Comparison of ENCODE assay signal across 13 cellular contexts in the genomic region with DNA sequence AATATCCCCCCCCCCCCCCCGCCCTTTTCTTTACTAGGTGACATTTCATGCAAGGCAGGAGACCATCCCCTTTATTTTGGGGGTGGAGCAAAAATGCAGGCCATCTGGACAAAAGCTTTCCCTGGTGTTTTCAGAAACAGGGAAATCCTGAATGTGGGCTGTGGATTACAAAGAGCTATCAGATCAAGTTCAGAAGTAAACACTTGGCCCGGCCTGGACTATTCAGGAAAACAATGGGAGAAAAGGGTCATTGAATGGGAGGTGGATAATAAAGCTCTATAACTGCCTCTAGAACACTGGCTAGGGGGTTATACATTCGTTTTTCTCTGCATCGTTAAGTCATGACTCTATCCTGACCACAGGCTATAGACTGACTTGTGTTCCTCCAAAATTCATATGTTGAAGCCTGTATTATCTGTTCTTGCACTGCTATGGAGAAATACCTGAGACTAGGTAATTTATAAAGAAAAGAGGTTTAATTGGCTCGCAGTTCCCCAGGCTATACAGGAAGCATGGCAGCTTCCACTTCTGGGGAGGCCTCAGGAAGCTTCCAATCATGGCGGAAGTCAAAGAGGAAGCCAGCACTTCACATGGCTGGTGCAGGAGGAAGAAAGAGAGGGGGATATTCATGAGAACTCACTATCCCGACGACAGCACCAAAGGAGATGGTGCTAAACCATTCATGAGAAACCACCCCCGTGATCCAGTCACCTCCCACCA.
DNase-seq lines count a peak whose midpoint lies in the region; ATAC-seq and TF ChIP-seq lines count a peak whose summit lies in the region.
"Had no signal": no experiment of that assay in that cellular context is flagged by ENCODE, and none has a peak within 500 bp of the region (broad histone marks: within the 10 kb centered on the region; RNA-seq: fewer than 3 reads in every experiment).

No MANE protein-coding gene starts in this region.

- TF ChIP-seq CTCF in lower lobe of right lung (IDR thresholded peaks at IDR 0.05) (no peak), suprapubic skin (IDR thresholded peaks at IDR 0.05) (no peak)

- TF ChIP-seq EP300 in suprapubic skin (IDR thresholded peaks at IDR 0.05) = no peak

- H3K36me3 ChIP-seq in BLaER1 treated with 17β-estradiol and CSF1 and Interleukin-3, amounts not matched to agents 10 nM and 100 nM = peaks cover 0 to 17% (median 0%) of the 10 kb centered on the region in 11 experiments; a peak in 5 of 22 replicates
- H3K36me3 ChIP-seq in lower lobe of right lung (no peaks in the 10 kb centered on the region), suprapubic skin (no peaks in the 10 kb centered on the region)
- H3K36me3 ChIP-seq: cardiac muscle cell had no signal

- H3K4me2 ChIP-seq in BLaER1 treated with 17β-estradiol and CSF1 and Interleukin-3, amounts not matched to agents 10 nM and 100 nM = peak overlapping the region; percentile 4 to 69 (median 53); a peak in 21 of 22 replicates

- no peak overlapping the region for H3K4me3 ChIP-seq in BLaER1 treated with 17β-estradiol and CSF1 and Interleukin-3, amounts not matched to agents 10 nM and 100 nM
- peak overlapping the region; percentile 17 for H3K4me3 ChIP-seq in lower lobe of right lung
- H3K4me3 ChIP-seq in suprapubic skin = no peak overlapping the region
- H3K4me3 ChIP-seq: cardiac muscle cell, SK-N-MC had no signal

- intact Hi-C loops in lower lobe of right lung (cut with DNase I) = no loop called here

- H3K27me3 ChIP-seq in BLaER1 treated with 17β-estradiol and CSF1 and Interleukin-3, amounts not matched to agents 10 nM and 100 nM = no peaks in the 10 kb centered on the region
- no peaks in the 10 kb centered on the region for H3K27me3 ChIP-seq in lower lobe of right lung (ENCODE audit: low read depth)
- peaks cover 3% of the 10 kb centered on the region for H3K27me3 ChIP-seq in suprapubic skin
- H3K27me3 ChIP-seq: cardiac muscle cell had no signal

- WGBS in suprapubic skin = 62% methylated on average over 9 of the region's 9 CpGs

- no peak for ATAC-seq in lower lobe of right lung

- H3K9me3 ChIP-seq in BLaER1 treated with 17β-estradiol and CSF1 and Interleukin-3, amounts not matched to agents 10 nM and 100 nM (replicated peaks in 1 of 11) = peaks cover 7 to 28% (median 13%) of the 10 kb centered on the region in 11 experiments; a peak in 20 of 22 replicates
- H3K9me3 ChIP-seq in lower lobe of right lung (no peaks in the 10 kb centered on the region), suprapubic skin (no peaks in the 10 kb centered on the region)

- DNase-seq in DMS53 treated with DMSO at 0.1 percent for 48 hours (lab: John Stamatoyannopoulos, UW; ENCODE audit: unreplicated experiment) = peak; percentile 95
- peak; percentile 96 for DNase-seq in NCI-H748 (lab: John Stamatoyannopoulos, UW; ENCODE audit: unreplicated experiment)
- no peak for DNase-seq in lower lobe of right lung
- no peak for DNase-seq in GOT3 (lab: John Stamatoyannopoulos, UW)
- DNase-seq in AML-193 (lab: John Stamatoyannopoulos, UW) = no peak
- DNase-seq in suprapubic skin (ENCODE audit: low spot score in 2 of 2) = no peak
- DNase-seq in SHP77 treated with DMSO at 0.1 percent for 48 hours (lab: John Stamatoyannopoulos, UW) = no peak
- DNase-seq: GF-D8, naive B cell had no signal

- H3K9ac ChIP-seq in BLaER1 treated with 17β-estradiol and CSF1 and Interleukin-3, amounts not matched to agents 10 nM and 100 nM = peak overlapping the region in 6 of 11 experiments; percentile 11 to 36 (median 25); a peak in 6 of 22 replicates

- no peaks in the 10 kb centered on the region for H4K20me1 ChIP-seq in BLaER1 treated with 17β-estradiol and CSF1 and Interleukin-3, amounts not matched to agents 10 nM and 100 nM

- no peak for TF ChIP-seq POLR2A in suprapubic skin (IDR thresholded peaks at IDR 0.05)

- H3K27ac ChIP-seq in BLaER1 treated with 17β-estradiol and CSF1 and Interleukin-3, amounts not matched to agents 10 nM and 100 nM = peak overlapping the region in 10 of 11 experiments; percentile 1 to 67 (median 57); a peak in 17 of 22 replicates
- no peak overlapping the region for H3K27ac ChIP-seq in lower lobe of right lung
- H3K27ac ChIP-seq in suprapubic skin = no peak overlapping the region
- H3K27ac ChIP-seq: cardiac muscle cell, HL-60, SK-N-MC had no signal

- peaks cover 19 to 69% (median 38%) of the 10 kb centered on the region in 10 experiments; a peak in 19 of 20 replicates for H3K4me1 ChIP-seq in BLaER1 treated with 17β-estradiol and CSF1 and Interleukin-3, amounts not matched to agents 10 nM and 100 nM
- H3K4me1 ChIP-seq in lower lobe of right lung (no peaks in the 10 kb centered on the region), suprapubic skin (no peaks in the 10 kb centered on the region)

Comparison
In these comparisons a context has a peak if more than half of its experiments do, and no peak if none do; other contexts are left out.
1. H3K27ac ChIP-seq: peak in BLaER1 treated with 17β-estradiol and CSF1 and Interleukin-3, amounts not matched to agents 10 nM and 100 nM (10 of 11); none in lower lobe of right lung (single experiment) and suprapubic skin (single experiment).
2. DNase-seq: peak in DMS53 treated with DMSO at 0.1 percent for 48 hours (single experiment) and NCI-H748 (single experiment); none in lower lobe of right lung (single experiment), GOT3 (single experiment), AML-193 (0 of 2), suprapubic skin (0 of 2) and SHP77 treated with DMSO at 0.1 percent for 48 hours (single experiment).